In genomic region chr6:41942045-41942851, GRCh38 we compare ENCODE assay signal across 8 cellular contexts. TPM values are rescaled to one million over a fixed set of nuclear protein-coding genes. Genes with fewer than 3 reads are reported as not detected.
A peak's percentile ranks its signal among the peaks of the same experiment; 100 is the strongest.
DNase-seq lines count a peak whose midpoint lies in the region; ATAC-seq and TF ChIP-seq lines count a peak whose summit lies in the region.

No MANE protein-coding gene starts in this region.

- peaks cover 6% of the 10 kb centered on the region for H3K36me3 ChIP-seq in SJCRH30
- no peaks in the 10 kb centered on the region for H3K36me3 ChIP-seq in endocrine pancreas (ENCODE audit: control insufficient read depth, insufficient read depth, low read length)
- no peaks in the 10 kb centered on the region for H3K36me3 ChIP-seq in neural progenitor cell

- H3K36me3 Mint-ChIP-seq in activated naive CD4-positive, alpha-beta T cell treated with anti-CD3 and anti-CD28 coated beads for 36 hours (ENCODE audit: low read depth), result peaks cover 43% of the 10 kb centered on the region
- H3K36me3 Mint-ChIP-seq in neural progenitor cell, result no peaks in the 10 kb centered on the region

- peak overlapping the region; percentile 100 for H3K4me3 Mint-ChIP-seq in activated naive CD4-positive, alpha-beta T cell treated with anti-CD3 and anti-CD28 coated beads for 36 hours
- H3K4me3 Mint-ChIP-seq in neural progenitor cell, result peak overlapping the region; percentile 92

- peak overlapping the region; percentile 31 for H2AFZ ChIP-seq in neural progenitor cell (replicated peaks)

- CTCF ChIA-PET in activated naive CD4-positive, alpha-beta T cell treated with anti-CD3 and anti-CD28 coated beads for 36 hours (lab: Charles Lee), result interaction anchor here (0.6 to 13.6 kb wide), 8 partner anchors 8 to 154 kb away, joined by 3 to 296 read pairs (median 5); partner anchors contain the start of genes BYSL, MED20 and TAF8

- peaks cover 38% of the 10 kb centered on the region for H3F3A ChIP-seq in neural progenitor cell (ENCODE audit: low read depth)

- peak overlapping the region; percentile 88 for H3K4me3 ChIP-seq in SJCRH30
- H3K4me3 ChIP-seq in endocrine pancreas (ENCODE audit: control insufficient read depth, insufficient read depth, low read length), result peak overlapping the region; percentile 54
- H3K4me3 ChIP-seq in neural progenitor cell, result peak overlapping the region; percentile 69

- H3K9me3 Mint-ChIP-seq in activated naive CD4-positive, alpha-beta T cell treated with anti-CD3 and anti-CD28 coated beads for 36 hours, result no peaks in the 10 kb centered on the region
- no peaks in the 10 kb centered on the region for H3K9me3 Mint-ChIP-seq in neural progenitor cell

- H3K27ac Mint-ChIP-seq in activated naive CD4-positive, alpha-beta T cell treated with anti-CD3 and anti-CD28 coated beads for 36 hours, result peak overlapping the region; percentile 99
- H3K27ac Mint-ChIP-seq in neural progenitor cell, result peak overlapping the region; percentile 87

- TF ChIP-seq CTCF in neural progenitor cell (IDR thresholded peaks at IDR 0.05), result no peak

- H3K4me1 ChIP-seq in SJCRH30, result peaks cover 27% of the 10 kb centered on the region
- no peaks in the 10 kb centered on the region for H3K4me1 ChIP-seq in endocrine pancreas (ENCODE audit: control insufficient read depth, insufficient read depth, low read length)
- peaks cover 27% of the 10 kb centered on the region for H3K4me1 ChIP-seq in neural progenitor cell

- no peaks in the 10 kb centered on the region for H3K79me2 ChIP-seq in neural progenitor cell (ENCODE audit: low read depth)

- peak overlapping the region; percentile 75 for H3K9ac ChIP-seq in endocrine pancreas (ENCODE audit: control insufficient read depth, insufficient read depth, low read length)
- no peak overlapping the region for H3K9ac ChIP-seq in neural progenitor cell

- H3K27me3 ChIP-seq in SJCRH30 (no peaks in the 10 kb centered on the region), endocrine pancreas (ENCODE audit: control insufficient read depth, insufficient read depth, low read length) (no peaks in the 10 kb centered on the region), neural progenitor cell (peaks cover 9% of the 10 kb centered on the region)

- H3K9me3 ChIP-seq in SJCRH30 (replicated peaks) (no peaks in the 10 kb centered on the region), endocrine pancreas (ENCODE audit: control insufficient read depth, low read length) (no peaks in the 10 kb centered on the region), neural progenitor cell (ENCODE audit: low read depth) (no peaks in the 10 kb centered on the region)

- peak overlapping the region; percentile 96 for H3K4me2 ChIP-seq in neural progenitor cell

- no peaks in the 10 kb centered on the region for H3K27me3 Mint-ChIP-seq in activated naive CD4-positive, alpha-beta T cell treated with anti-CD3 and anti-CD28 coated beads for 36 hours (ENCODE audit: low read depth)
- H3K27me3 Mint-ChIP-seq in neural progenitor cell (ENCODE audit: insufficient read depth, low read depth), result peaks cover 11% of the 10 kb centered on the region

- peaks cover 14% of the 10 kb centered on the region for H4K20me1 ChIP-seq in neural progenitor cell (ENCODE audit: low read depth)

- DNase-seq in activated naive CD4-positive, alpha-beta T cell treated with anti-CD3 and anti-CD28 coated beads for 36 hours, result peak; percentile 79
- DNase-seq in activated naive CD4-positive, alpha-beta T cell treated with anti-CD3 and anti-CD28 coated beads, Interleukin-2, amount 50 U/mL, for 16 hours, result no peak
- DNase-seq in SJCRH30 (no peak), neural progenitor cell (ENCODE audit: low spot score) (no peak), left lobe of liver (ENCODE audit: low spot score) (no peak), OCI-M1 (lab: John Stamatoyannopoulos, UW) (no peak), NCI-H1048 (lab: John Stamatoyannopoulos, UW) (no peak)

- H3K27ac ChIP-seq in SJCRH30, result peak overlapping the region; percentile 32
- H3K27ac ChIP-seq in neural progenitor cell, result no peak overlapping the region

- peaks cover 45% of the 10 kb centered on the region for H3K4me1 Mint-ChIP-seq in activated naive CD4-positive, alpha-beta T cell treated with anti-CD3 and anti-CD28 coated beads for 36 hours (ENCODE audit: low read depth)
- H3K4me1 Mint-ChIP-seq in neural progenitor cell, result peaks cover 25% of the 10 kb centered on the region

- no peak for ATAC-seq in left lobe of liver

- intact Hi-C loops in activated naive CD4-positive, alpha-beta T cell treated with anti-CD3 and anti-CD28 coated beads for 36 hours (cut with micrococcal nuclease), result loop anchor here (1.0 kb wide), 4 partner anchors 16 to 97 kb away; no protein-coding TSS in a partner anchor

RNA-seq across cellular contexts. Expression of gene CCND3, which starts 0.6 kb away (rescaled TPM):
- 1,000 to 10,000 TPM; 1,152 to 1,165 TPM for total RNA-seq in activated naive CD4-positive, alpha-beta T cell treated with anti-CD3 and anti-CD28 coated beads for 36 hours
- total RNA-seq in SJCRH30 (2014; rRNA removed; shearing (Covaris generic)), result 150 and 159 TPM in 2 replicates
- total RNA-seq in neural progenitor cell (ENCODE audit: low replicate concordance) (7.6 and 16.2 TPM in 2 replicates), left lobe of liver (14.7 TPM)

RNA-seq across cellular contexts. Expression of gene BYSL, which starts 20.9 kb away (rescaled TPM):
- total RNA-seq in activated naive CD4-positive, alpha-beta T cell treated with anti-CD3 and anti-CD28 coated beads for 36 hours, result 10 to 100 TPM; 49.8 TPM
- 32.3 and 36.9 TPM in 2 replicates for total RNA-seq in SJCRH30 (2014; rRNA removed; shearing (Covaris generic))
- 11.5 and 31.7 TPM in 2 replicates for total RNA-seq in neural progenitor cell (ENCODE audit: low replicate concordance)
- total RNA-seq in left lobe of liver, result 5.3 TPM

RNA-seq across cellular contexts. Expression of gene MED20, which starts 21.3 kb away (rescaled TPM):
- 10 to 100 TPM; 24.0 to 27.4 TPM for total RNA-seq in activated naive CD4-positive, alpha-beta T cell treated with anti-CD3 and anti-CD28 coated beads for 36 hours
- total RNA-seq in SJCRH30 (2014; rRNA removed; shearing (Covaris generic)), result 33.4 and 34.8 TPM in 2 replicates
- 29.4 and 31.4 TPM in 2 replicates for total RNA-seq in neural progenitor cell (ENCODE audit: low replicate concordance)
- 9.4 TPM for total RNA-seq in left lobe of liver

RNA-seq across cellular contexts. Expression of gene USP49, which starts 47.1 kb away (rescaled TPM):
- total RNA-seq in activated naive CD4-positive, alpha-beta T cell treated with anti-CD3 and anti-CD28 coated beads for 36 hours, result 1 to 10 TPM; 8.3 to 8.4 TPM
- total RNA-seq in SJCRH30 (2014; rRNA removed; shearing (Covaris generic)), result 6.4 and 7.3 TPM in 2 replicates
- total RNA-seq in neural progenitor cell (ENCODE audit: low replicate concordance) (25.0 and 30.7 TPM in 2 replicates), left lobe of liver (1.9 TPM)
